Comparison of ENCODE assay signal across 10 cellular contexts in genomic region chr6:43714311-43715055, GRCh38. TPM values are rescaled to one million over a fixed set of nuclear protein-coding genes. Genes with fewer than 3 reads are reported as not detected.
DNase-seq lines count a peak whose midpoint lies in the region; ATAC-seq and TF ChIP-seq lines count a peak whose summit lies in the region.
"Had no signal": no experiment of that assay in that cellular context is flagged by ENCODE, and none has a peak within 500 bp of the region (broad histone marks: within the 10 kb centered on the region; RNA-seq: fewer than 3 reads in every experiment).

No MANE protein-coding gene starts in this region.

- H3K27ac Mint-ChIP-seq in activated CD4-positive, alpha-beta T cell treated with anti-CD3 and anti-CD28 coated beads, Interleukin-2, amount 10 ng/mL, durations not matched to agents 24 days and 14 days = no peak overlapping the region

- H3K9me3 Mint-ChIP-seq in activated CD4-positive, alpha-beta T cell treated with anti-CD3 and anti-CD28 coated beads, Interleukin-2, amount 10 ng/mL, durations not matched to agents 24 days and 14 days = no peaks in the 10 kb centered on the region

- H3K4me3 ChIP-seq in Karpas-422 (ENCODE audit: low read length) (peak overlapping the region; percentile 51; the same call in 1 of the 2 replicates), Peyer's patch (no peak overlapping the region)
- H3K4me3 ChIP-seq: lung had no signal

- intact Hi-C loops in left ventricle myocardium superior (cut with micrococcal nuclease) = no loop called here
- intact Hi-C loops in activated CD4-positive, alpha-beta T cell treated with anti-CD3 and anti-CD28 coated beads, Interleukin-2, amount 10 ng/mL, durations not matched to agents 24 days and 14 days (cut with micrococcal nuclease) = no loop called here

- no peak for TF ChIP-seq POLR2A in Peyer's patch (IDR thresholded peaks at IDR 0.05)

- no peaks in the 10 kb centered on the region for H3K36me3 Mint-ChIP-seq in activated CD4-positive, alpha-beta T cell treated with anti-CD3 and anti-CD28 coated beads, Interleukin-2, amount 10 ng/mL, durations not matched to agents 24 days and 14 days (ENCODE audit: low read depth)

- H3K36me3 ChIP-seq in Karpas-422 (ENCODE audit: insufficient read depth, low read length) (no peaks in the 10 kb centered on the region), Peyer's patch (no peaks in the 10 kb centered on the region)

- H3K79me2 ChIP-seq in Karpas-422 (ENCODE audit: low read length) = no peaks in the 10 kb centered on the region

- no peaks in the 10 kb centered on the region for H3K9me2 ChIP-seq in Karpas-422 (replicated peaks; ENCODE audit: insufficient read depth, low read length)

- H3K27me3 Mint-ChIP-seq in activated CD4-positive, alpha-beta T cell treated with anti-CD3 and anti-CD28 coated beads, Interleukin-2, amount 10 ng/mL, durations not matched to agents 24 days and 14 days = peaks cover 26% of the 10 kb centered on the region

- DNase-seq in GM03348 (ENCODE audit: low spot score) (peak; percentile 31), Karpas-422 (peak; percentile 51), left ventricle myocardium superior (peak; percentile 63), Peyer's patch (no peak)
- DNase-seq in activated CD4-positive, CD25-positive, alpha-beta regulatory T cell treated with anti-CD3 and anti-CD28 coated beads, Interleukin-2, amount 50 U/mL, for 72 hours = no peak
- no peak for DNase-seq in activated CD4-positive, alpha-beta T cell treated with anti-CD3 and anti-CD28 coated beads, Interleukin-2, amount 10 ng/mL, durations not matched to agents 24 days and 14 days
- DNase-seq: NCI-H748 treated with DMSO at 0.1 percent for 48 hours had no signal

- H2AFZ ChIP-seq in Karpas-422 (ENCODE audit: low read length) = no peak overlapping the region

- no peaks in the 10 kb centered on the region for H3K27me3 ChIP-seq in Karpas-422 (ENCODE audit: low read length)
- no peaks in the 10 kb centered on the region for H3K27me3 ChIP-seq in Peyer's patch

- H3K9me3 ChIP-seq in Karpas-422 (ENCODE audit: low read length) = no peaks in the 10 kb centered on the region
- H3K9me3 ChIP-seq in Peyer's patch = no peaks in the 10 kb centered on the region

- H3K27ac ChIP-seq in Karpas-422 (ENCODE audit: low read length) (peak overlapping the region; percentile 34; the same call in 1 of the 2 replicates), Peyer's patch (peak overlapping the region in 2 of 4 donors; percentile 59 to 67)

- H3K9ac ChIP-seq in Karpas-422 (ENCODE audit: low read length) = 0 out of 2 replicates have a peak overlapping the region, but pooled peaks have one; percentile 10

- peak; percentile 10 for ATAC-seq in GM21825 (IDR thresholded peaks at IDR 0.05; ENCODE audit: unreplicated experiment)
- peak; percentile 15 for ATAC-seq in left ventricle myocardium superior
- ATAC-seq in GM18520 (IDR thresholded peaks at IDR 0.05; ENCODE audit: unreplicated experiment) = no peak

- H3K4me3 Mint-ChIP-seq in activated CD4-positive, alpha-beta T cell treated with anti-CD3 and anti-CD28 coated beads, Interleukin-2, amount 10 ng/mL, durations not matched to agents 24 days and 14 days = no peak overlapping the region

- TF ChIP-seq CTCF in Peyer's patch (IDR thresholded peaks at IDR 0.05) = no peak

- H4K20me1 ChIP-seq in Karpas-422 (ENCODE audit: insufficient read depth, low read depth, low read length) = peaks cover 6% of the 10 kb centered on the region; the same call in 1 of the 2 replicates

- H3K4me1 ChIP-seq in Karpas-422 (ENCODE audit: low read length) (peaks cover 32% of the 10 kb centered on the region), Peyer's patch (peaks cover 0 to 5% (median 0%) of the 10 kb centered on the region in 4 donors)

- H3K4me1 Mint-ChIP-seq in activated CD4-positive, alpha-beta T cell treated with anti-CD3 and anti-CD28 coated beads, Interleukin-2, amount 10 ng/mL, durations not matched to agents 24 days and 14 days = peaks cover 10% of the 10 kb centered on the region

- peak overlapping the region; percentile 68 for H3K4me2 ChIP-seq in Karpas-422 (ENCODE audit: low read depth, low read length, poor library complexity, severe bottlenecking)

RNA-seq across cellular contexts. Expression of gene MRPS18A, which starts 26.9 kb away (rescaled TPM):
- total RNA-seq in Karpas-422 (2014; rRNA removed; shearing (Covaris generic); ENCODE audit: low replicate concordance) = 53.2 and 82.4 TPM in 2 replicates
- 46.0 TPM for total RNA-seq in left ventricle myocardium superior
- 47.4 and 50.1 TPM in 2 replicates for total RNA-seq in activated CD4-positive, alpha-beta T cell treated with anti-CD3 and anti-CD28 coated beads, Interleukin-2, amount 10 ng/mL, durations not matched to agents 24 days and 14 days
- total RNA-seq in Peyer's patch = 10 to 100 TPM; 41.1 to 64.4 (median 52.4) TPM

RNA-seq across cellular contexts. Expression of gene VEGFA, which starts 55.5 kb away (rescaled TPM):
- total RNA-seq in Karpas-422 (2014; rRNA removed; shearing (Covaris generic); ENCODE audit: low replicate concordance) = 146 and 217 TPM in 2 replicates
- total RNA-seq in left ventricle myocardium superior = 261 TPM
- total RNA-seq in activated CD4-positive, alpha-beta T cell treated with anti-CD3 and anti-CD28 coated beads, Interleukin-2, amount 10 ng/mL, durations not matched to agents 24 days and 14 days = 62.9 and 64.6 TPM in 2 replicates
- 100 to 1,000 TPM; 202 to 663 (median 418) TPM for total RNA-seq in Peyer's patch

Comparison
In these comparisons a context has a peak if more than half of its experiments do, and no peak if none do; other contexts are left out.
1. DNase-seq: peak in GM03348 (single experiment), Karpas-422 (single experiment) and left ventricle myocardium superior (single experiment); none in activated CD4-positive, CD25-positive, alpha-beta regulatory T cell treated with anti-CD3 and anti-CD28 coated beads, Interleukin-2, amount 50 U/mL, for 72 hours (single experiment), activated CD4-positive, alpha-beta T cell treated with anti-CD3 and anti-CD28 coated beads, Interleukin-2, amount 10 ng/mL, durations not matched to agents 24 days and 14 days (single experiment) and Peyer's patch (0 of 3).